ENCODE assay signal across 8 cellular contexts in the genomic region with DNA sequence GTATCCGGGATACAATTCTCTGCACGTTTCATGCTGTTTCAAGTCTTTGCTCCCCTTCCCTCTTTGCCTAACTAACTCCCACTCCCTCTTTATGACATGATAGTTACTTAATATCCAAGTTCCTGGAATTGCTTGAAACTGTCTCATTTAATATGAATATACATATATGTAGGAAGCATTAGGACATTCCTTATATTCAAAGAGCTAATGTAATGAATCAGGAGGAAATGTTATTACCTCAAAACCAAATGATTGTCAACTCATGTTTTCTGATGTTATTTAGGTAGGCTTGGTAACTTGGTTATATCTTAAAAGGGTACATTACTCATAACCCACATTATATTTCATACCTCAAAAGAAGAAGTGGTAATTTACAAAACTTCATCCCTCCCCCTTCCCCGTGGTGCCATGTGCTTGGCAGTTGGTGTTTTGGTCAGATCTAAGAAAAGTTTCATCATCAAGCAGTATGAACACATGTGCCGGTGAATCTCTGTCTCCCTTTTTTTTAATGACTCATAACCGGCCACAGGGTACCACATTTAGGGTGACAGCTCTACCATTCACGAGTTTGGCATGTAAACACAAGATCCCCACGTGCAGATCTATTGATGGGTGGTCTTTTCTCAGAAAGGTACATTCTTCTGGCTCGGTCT. TPM values are rescaled to one million over a fixed set of nuclear protein-coding genes. Genes with fewer than 3 reads are reported as not detected.
DNase-seq lines count a peak whose midpoint lies in the region; ATAC-seq, FAIRE-seq and TF ChIP-seq lines count a peak whose summit lies in the region.

No MANE protein-coding gene starts in this region.

- TF ChIP-seq EP300 in A549 (IDR thresholded peaks at IDR 0.05): no peak

- peak overlapping the region; percentile 63 for H3K4me3 Mint-ChIP-seq in T-helper 2 cell treated with Interferon-gamma antibody and Interleukin-4, amounts not matched to agents 5 μg/mL and 100 μg/mL, for 36 hours
- peak overlapping the region in 1 of 2 donors; percentile 7 for H3K4me3 Mint-ChIP-seq in effector memory CD8-positive, alpha-beta T cell

- no peak overlapping the region for H3K4me2 ChIP-seq in A549

- H3K27me3 ChIP-seq in ascending aorta: no peaks in the 10 kb centered on the region

- 52% methylated on average over 8 of the region's 8 CpGs for WGBS in A549 (ENCODE audit: missing lambda C conversion rate)

- ATAC-seq in A549 (peak; percentile 37 to 73; a peak in 3 of 6 replicates), GM19035 (IDR thresholded peaks at IDR 0.05; ENCODE audit: unreplicated experiment) (peak; percentile 79), HG03280 (IDR thresholded peaks at IDR 0.05; ENCODE audit: unreplicated experiment) (peak; percentile 88)
- peak; percentile 73 for ATAC-seq in effector memory CD8-positive, alpha-beta T cell (replicated peaks)

- TF ChIP-seq CTCF in A549 (IDR thresholded peaks at IDR 0.05) (no peak), ascending aorta (IDR thresholded peaks at IDR 0.05) (no peak)

- TF ChIP-seq RAD21 in A549 (conservative IDR thresholded peaks at IDR 0.05 in 1 of 2, IDR thresholded peaks at IDR 0.05 in 1 of 2): no peak

- intact Hi-C loops in ascending aorta (cut with DNase I): no loop called here

- no peaks in the 10 kb centered on the region for H3K9me3 Mint-ChIP-seq in T-helper 2 cell treated with Interferon-gamma antibody and Interleukin-4, amounts not matched to agents 5 μg/mL and 100 μg/mL, for 36 hours
- no peaks in the 10 kb centered on the region for H3K9me3 Mint-ChIP-seq in effector memory CD8-positive, alpha-beta T cell

- H3K4me3 ChIP-seq in A549 (no peak overlapping the region), ascending aorta (no peak overlapping the region)

- FAIRE-seq in A549 (lab: Jason Lieb, UNC): no peak

- no peaks in the 10 kb centered on the region for H3K27me3 Mint-ChIP-seq in T-helper 2 cell treated with Interferon-gamma antibody and Interleukin-4, amounts not matched to agents 5 μg/mL and 100 μg/mL, for 36 hours (ENCODE audit: low read depth)
- H3K27me3 Mint-ChIP-seq in effector memory CD8-positive, alpha-beta T cell: peaks cover 6 to 13% of the 10 kb centered on the region in 2 donors

- TF ChIP-seq POLR2A in A549 (IDR thresholded peaks at IDR 0.05; ENCODE audit: low read length): no peak

- H3K36me3 ChIP-seq in ascending aorta: no peaks in the 10 kb centered on the region

- POLR2A ChIA-PET in A549 (lab: Yijun Ruan, JAX): no interaction called here

- H3K4me1 ChIP-seq in A549 (peaks cover 6% of the 10 kb centered on the region; the same call in 2 of the 3 replicates), ascending aorta (no peaks in the 10 kb centered on the region)

- DNase-seq in A549 (ENCODE audit: low read depth in 1 of 2, low spot score in 1 of 2) (peak in 1 of 2 experiments; percentile 24), NCI-H2227 treated with DMSO at 0.1 percent for 48 hours (lab: John Stamatoyannopoulos, UW) (no peak), ascending aorta (ENCODE audit: low spot score in 2 of 2) (no peak)
- peak; percentile 75 for DNase-seq in T-helper 2 cell treated with Interferon-gamma antibody and Interleukin-4, amounts not matched to agents 5 μg/mL and 100 μg/mL, for 36 hours (ENCODE audit: low spot score)
- no peak for DNase-seq in effector memory CD8-positive, alpha-beta T cell
- DNase-seq in stimulated activated CD8-positive, alpha-beta memory T cell treated with anti-CD3 and anti-CD28 coated beads, Interleukin-4, amount 100 ng/mL, for 4 hours (ENCODE audit: low read depth in 2 of 2, low spot score in 1 of 2): peak; percentile 29 to 35

- no peaks in the 10 kb centered on the region for H3K9me3 ChIP-seq in A549
- H3K9me3 ChIP-seq in ascending aorta: no peaks in the 10 kb centered on the region

- CTCF ChIA-PET in A549 (lab: Yijun Ruan, JAX): interaction anchor here (1.6 to 4.5 kb wide), 2 partner anchors 9 to 106 kb away, joined by 10 to 23 read pairs; partner anchors contain the start of gene DENR

- peak overlapping the region in 1 of 2 experiments; percentile 62; a peak in 3 of 6 replicates for H3K27ac ChIP-seq in A549
- no peak overlapping the region for H3K27ac ChIP-seq in ascending aorta

- peak overlapping the region; percentile 21 for H3K27ac Mint-ChIP-seq in T-helper 2 cell treated with Interferon-gamma antibody and Interleukin-4, amounts not matched to agents 5 μg/mL and 100 μg/mL, for 36 hours
- H3K27ac Mint-ChIP-seq in effector memory CD8-positive, alpha-beta T cell: peak overlapping the region in 1 of 2 donors; percentile 10

- peaks cover 7% of the 10 kb centered on the region for H3K4me1 Mint-ChIP-seq in T-helper 2 cell treated with Interferon-gamma antibody and Interleukin-4, amounts not matched to agents 5 μg/mL and 100 μg/mL, for 36 hours (ENCODE audit: low read depth)
- peaks cover 4 to 5% of the 10 kb centered on the region in 2 donors for H3K4me1 Mint-ChIP-seq in effector memory CD8-positive, alpha-beta T cell (ENCODE audit: low read depth in 2 of 2)

- peaks cover 7% of the 10 kb centered on the region for H3K36me3 Mint-ChIP-seq in T-helper 2 cell treated with Interferon-gamma antibody and Interleukin-4, amounts not matched to agents 5 μg/mL and 100 μg/mL, for 36 hours (ENCODE audit: low read depth)
- no peaks in the 10 kb centered on the region for H3K36me3 Mint-ChIP-seq in effector memory CD8-positive, alpha-beta T cell (ENCODE audit: insufficient read depth)

TF ChIP-seq in A549, 52 proteins besides CTCF, POLR2A, EP300 and RAD21 (continues in another document):
- TF ChIP-seq CHD2 (IDR thresholded peaks at IDR 0.05; ENCODE audit: low read length, partially characterized antibody): no peak
- TF ChIP-seq SREBF2 (IDR thresholded peaks at IDR 0.05): no peak
- TF ChIP-seq FOSL2 (IDR thresholded peaks at IDR 0.05): no peak
- peak; percentile 34; the same call in 1 of the 2 replicates for TF ChIP-seq FOSL2 (CRISPR knock-in tag; IDR thresholded peaks at IDR 0.05)
- TF ChIP-seq GATA3 (IDR thresholded peaks at IDR 0.05; ENCODE audit: borderline replicate concordance): no peak
- no peak for TF ChIP-seq NFE2L2 (conservative IDR thresholded peaks at IDR 0.05; ENCODE audit: low read length)
- TF ChIP-seq POLR2AphosphoS2 (conservative IDR thresholded peaks at IDR 0.05; ENCODE audit: low read length): no peak
- TF ChIP-seq, protein P1, sequence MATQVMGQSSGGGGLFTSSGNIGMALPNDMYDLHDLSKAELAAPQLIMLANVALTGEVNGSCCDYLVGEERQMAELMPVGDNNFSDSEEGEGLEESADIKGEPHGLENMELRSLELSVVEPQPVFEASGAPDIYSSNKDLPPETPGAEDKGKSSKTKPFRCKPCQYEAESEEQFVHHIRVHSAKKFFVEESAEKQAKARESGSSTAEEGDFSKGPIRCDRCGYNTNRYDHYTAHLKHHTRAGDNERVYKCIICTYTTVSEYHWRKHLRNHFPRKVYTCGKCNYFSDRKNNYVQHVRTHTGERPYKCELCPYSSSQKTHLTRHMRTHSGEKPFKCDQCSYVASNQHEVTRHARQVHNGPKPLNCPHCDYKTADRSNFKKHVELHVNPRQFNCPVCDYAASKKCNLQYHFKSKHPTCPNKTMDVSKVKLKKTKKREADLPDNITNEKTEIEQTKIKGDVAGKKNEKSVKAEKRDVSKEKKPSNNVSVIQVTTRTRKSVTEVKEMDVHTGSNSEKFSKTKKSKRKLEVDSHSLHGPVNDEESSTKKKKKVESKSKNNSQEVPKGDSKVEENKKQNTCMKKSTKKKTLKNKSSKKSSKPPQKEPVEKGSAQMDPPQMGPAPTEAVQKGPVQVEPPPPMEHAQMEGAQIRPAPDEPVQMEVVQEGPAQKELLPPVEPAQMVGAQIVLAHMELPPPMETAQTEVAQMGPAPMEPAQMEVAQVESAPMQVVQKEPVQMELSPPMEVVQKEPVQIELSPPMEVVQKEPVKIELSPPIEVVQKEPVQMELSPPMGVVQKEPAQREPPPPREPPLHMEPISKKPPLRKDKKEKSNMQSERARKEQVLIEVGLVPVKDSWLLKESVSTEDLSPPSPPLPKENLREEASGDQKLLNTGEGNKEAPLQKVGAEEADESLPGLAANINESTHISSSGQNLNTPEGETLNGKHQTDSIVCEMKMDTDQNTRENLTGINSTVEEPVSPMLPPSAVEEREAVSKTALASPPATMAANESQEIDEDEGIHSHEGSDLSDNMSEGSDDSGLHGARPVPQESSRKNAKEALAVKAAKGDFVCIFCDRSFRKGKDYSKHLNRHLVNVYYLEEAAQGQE (IDR thresholded peaks at IDR 0.05): no peak
- no peak for TF ChIP-seq MAFK (IDR thresholded peaks at IDR 0.05; ENCODE audit: partially characterized antibody)
- TF ChIP-seq JUNB (IDR thresholded peaks at IDR 0.05): 0 out of 2 replicates have a peak, but pooled peaks have one; percentile 10
- TF ChIP-seq RARB (CRISPR knock-in tag; IDR thresholded peaks at IDR 0.05): no peak
- TF ChIP-seq PHF8 (IDR thresholded peaks at IDR 0.05; ENCODE audit: borderline replicate concordance, low read depth): no peak
- TF ChIP-seq FOXS1 (CRISPR knock-in tag; IDR thresholded peaks at IDR 0.05): no peak
- TF ChIP-seq HOXB5 (CRISPR knock-in tag; IDR thresholded peaks at IDR 0.05): no peak
- TF ChIP-seq, protein P2, sequence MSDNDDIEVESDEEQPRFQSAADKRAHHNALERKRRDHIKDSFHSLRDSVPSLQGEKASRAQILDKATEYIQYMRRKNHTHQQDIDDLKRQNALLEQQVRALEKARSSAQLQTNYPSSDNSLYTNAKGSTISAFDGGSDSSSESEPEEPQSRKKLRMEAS (IDR thresholded peaks at IDR 0.05): 0 out of 2 replicates have a peak, but pooled peaks have one; percentile 18
- no peak for TF ChIP-seq ELK1 (IDR thresholded peaks at IDR 0.05; ENCODE audit: low read depth, low read length)
- no peak for TF ChIP-seq HOXB13 (CRISPR knock-in tag; IDR thresholded peaks at IDR 0.05; ENCODE audit: low read depth)
- no peak for TF ChIP-seq KDM5A (IDR thresholded peaks at IDR 0.05)

RNA-seq across cellular contexts. Expression of gene HCAR2, which starts 56.5 kb away (rescaled TPM):
- polyA plus RNA-seq in A549 (2011; rRNA removed): 0.07 and 0.09 TPM in 2 replicates
- 0.05 and 0.12 TPM in 2 replicates for polyA plus RNA-seq in A549 (2012; cell fraction: cytosol; rRNA removed)
- 0.19 and 0.39 TPM in 2 replicates for polyA plus RNA-seq in A549 (2012; cell fraction: nucleus; rRNA removed)
- 0.07 TPM in 1 of 3 replicates, not detected in the others for polyA plus RNA-seq in A549 (2017; fragmentation: RNase III; extraction: RNeasy Plus Mini Kit Qiagen cat#74134 plus additional on column Dnase treatment)
- 0.34 and 0.37 TPM in 2 replicates for polyA minus RNA-seq in A549 (2011; rRNA and poly(A)+ RNA removed)
- total RNA-seq in ascending aorta: 3.9 TPM

Comparison
In these comparisons a context has a peak if more than half of its experiments do, and no peak if none do; other contexts are left out.
1. DNase-seq: peak in T-helper 2 cell treated with Interferon-gamma antibody and Interleukin-4, amounts not matched to agents 5 μg/mL and 100 μg/mL, for 36 hours (single experiment) and stimulated activated CD8-positive, alpha-beta memory T cell treated with anti-CD3 and anti-CD28 coated beads, Interleukin-4, amount 100 ng/mL, for 4 hours (2 of 2); none in effector memory CD8-positive, alpha-beta T cell (0 of 3), NCI-H2227 treated with DMSO at 0.1 percent for 48 hours (single experiment) and ascending aorta (0 of 2).
2. Peak in every context shown above with its lines, with median percentiles within 50 percentile points of each other: ATAC-seq.